Comparison of ENCODE assay signal across 5 cellular contexts in the genomic region with DNA sequence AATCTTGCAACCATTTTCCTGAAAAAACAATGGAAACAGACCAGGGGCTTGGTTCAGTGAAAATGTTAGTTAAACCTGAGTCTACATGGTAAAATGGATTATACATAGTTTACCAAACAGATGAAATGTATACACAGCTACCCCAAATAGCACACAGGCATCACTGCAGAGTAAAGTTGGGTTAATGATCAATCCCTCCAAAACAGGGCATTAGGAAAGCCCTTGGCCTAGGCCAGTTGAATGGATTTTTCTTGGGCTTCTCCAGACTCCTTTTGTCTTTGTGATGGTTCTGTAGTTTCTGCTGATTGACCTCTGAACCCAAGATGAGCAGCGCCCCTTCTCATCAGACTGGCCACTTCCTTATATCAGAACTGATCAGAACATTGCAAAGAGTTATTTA.
"Had no signal": no experiment of that assay in that cellular context is flagged by ENCODE, and none has a peak within 500 bp of the region (broad histone marks: within the 10 kb centered on the region; RNA-seq: fewer than 3 reads in every experiment).

No MANE protein-coding gene starts in this region.

- ATAC-seq: GM23338 had no signal

- H3K4me3 Mint-ChIP-seq: GM23338, H9, IgD-negative memory B cell had no signal

- H3K4me3 ChIP-seq: GM23338 had no signal

- H3K9me3 Mint-ChIP-seq: GM23338, H9, IgD-negative memory B cell had no signal

- H3K27ac Mint-ChIP-seq: GM23338, H9, IgD-negative memory B cell had no signal

- DNase-seq: H9, HCEC 1CT, KBM-7 had no signal
